Comparison of ENCODE assay signal across 1 cellular context in the genomic region with DNA sequence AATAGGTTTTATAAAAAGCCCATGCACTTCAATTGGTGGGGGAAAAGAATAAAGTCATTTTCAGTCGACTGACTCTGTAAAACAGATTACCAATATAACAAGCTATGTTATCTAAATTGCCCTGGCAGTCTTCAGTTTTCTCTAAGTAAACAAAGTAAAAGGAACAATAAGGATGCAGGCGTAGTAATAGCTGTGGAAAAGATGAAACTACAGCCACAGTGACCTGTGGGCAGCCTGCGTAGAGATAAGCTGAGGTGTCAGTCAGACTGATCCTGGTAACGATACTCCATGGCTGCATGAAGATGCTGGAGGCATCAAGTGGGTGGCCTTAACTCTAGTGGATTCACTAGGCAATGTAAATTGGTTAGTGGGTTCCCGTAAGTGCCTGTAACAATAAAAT.
TF ChIP-seq lines count a peak whose summit lies in the region.

No MANE protein-coding gene starts in this region.

TF ChIP-seq in K562, 482 proteins besides CTCF, POLR2A, EP300 and RAD21:
- TF ChIP-seq, protein P1, sequence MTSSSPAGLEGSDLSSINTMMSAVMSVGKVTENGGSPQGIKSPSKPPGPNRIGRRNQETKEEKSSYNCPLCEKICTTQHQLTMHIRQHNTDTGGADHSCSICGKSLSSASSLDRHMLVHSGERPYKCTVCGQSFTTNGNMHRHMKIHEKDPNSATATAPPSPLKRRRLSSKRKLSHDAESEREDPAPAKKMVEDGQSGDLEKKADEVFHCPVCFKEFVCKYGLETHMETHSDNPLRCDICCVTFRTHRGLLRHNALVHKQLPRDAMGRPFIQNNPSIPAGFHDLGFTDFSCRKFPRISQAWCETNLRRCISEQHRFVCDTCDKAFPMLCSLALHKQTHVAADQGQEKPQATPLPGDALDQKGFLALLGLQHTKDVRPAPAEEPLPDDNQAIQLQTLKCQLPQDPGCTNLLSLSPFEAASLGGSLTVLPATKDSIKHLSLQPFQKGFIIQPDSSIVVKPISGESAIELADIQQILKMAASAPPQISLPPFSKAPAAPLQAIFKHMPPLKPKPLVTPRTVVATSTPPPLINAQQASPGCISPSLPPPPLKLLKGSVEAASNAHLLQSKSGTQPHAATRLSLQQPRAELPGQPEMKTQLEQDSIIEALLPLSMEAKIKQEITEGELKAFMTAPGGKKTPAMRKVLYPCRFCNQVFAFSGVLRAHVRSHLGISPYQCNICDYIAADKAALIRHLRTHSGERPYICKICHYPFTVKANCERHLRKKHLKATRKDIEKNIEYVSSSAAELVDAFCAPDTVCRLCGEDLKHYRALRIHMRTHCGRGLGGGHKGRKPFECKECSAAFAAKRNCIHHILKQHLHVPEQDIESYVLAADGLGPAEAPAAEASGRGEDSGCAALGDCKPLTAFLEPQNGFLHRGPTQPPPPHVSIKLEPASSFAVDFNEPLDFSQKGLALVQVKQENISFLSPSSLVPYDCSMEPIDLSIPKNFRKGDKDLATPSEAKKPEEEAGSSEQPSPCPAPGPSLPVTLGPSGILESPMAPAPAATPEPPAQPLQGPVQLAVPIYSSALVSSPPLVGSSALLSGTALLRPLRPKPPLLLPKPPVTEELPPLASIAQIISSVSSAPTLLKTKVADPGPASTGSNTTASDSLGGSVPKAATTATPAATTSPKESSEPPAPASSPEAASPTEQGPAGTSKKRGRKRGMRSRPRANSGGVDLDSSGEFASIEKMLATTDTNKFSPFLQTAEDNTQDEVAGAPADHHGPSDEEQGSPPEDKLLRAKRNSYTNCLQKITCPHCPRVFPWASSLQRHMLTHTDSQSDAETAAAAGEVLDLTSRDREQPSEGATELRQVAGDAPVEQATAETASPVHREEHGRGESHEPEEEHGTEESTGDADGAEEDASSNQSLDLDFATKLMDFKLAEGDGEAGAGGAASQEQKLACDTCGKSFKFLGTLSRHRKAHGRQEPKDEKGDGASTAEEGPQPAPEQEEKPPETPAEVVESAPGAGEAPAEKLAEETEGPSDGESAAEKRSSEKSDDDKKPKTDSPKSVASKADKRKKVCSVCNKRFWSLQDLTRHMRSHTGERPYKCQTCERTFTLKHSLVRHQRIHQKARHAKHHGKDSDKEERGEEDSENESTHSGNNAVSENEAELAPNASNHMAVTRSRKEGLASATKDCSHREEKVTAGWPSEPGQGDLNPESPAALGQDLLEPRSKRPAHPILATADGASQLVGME (CRISPR knock-in tag; IDR thresholded peaks at IDR 0.05) = no peak
- TF ChIP-seq STAT5B (CRISPR knock-in tag; IDR thresholded peaks at IDR 0.05) (no peak), SOX6 (IDR thresholded peaks at IDR 0.05) (peak; percentile 29; the same call in 1 of the 2 replicates), ZNF146 (CRISPR knock-in tag; IDR thresholded peaks at IDR 0.05; ENCODE audit: unreplicated experiment) (no peak), NONO (IDR thresholded peaks at IDR 0.05; ENCODE audit: low read depth in 2 of 2, low read length in 1 of 2) (no peak)
